ENCODE assay signal across 1 cellular context in genomic region chr7:74490546-74490945, GRCh38.
TF ChIP-seq lines count a peak whose summit lies in the region.

No MANE protein-coding gene starts in this region.

TF ChIP-seq in GM23338, 12 proteins besides CTCF, POLR2A, EP300 and RAD21 (continued from another document):
- TF ChIP-seq ZNF462 (CRISPR knock-in tag; IDR thresholded peaks at IDR 0.05) (no peak), STAT1 (IDR thresholded peaks at IDR 0.05; ENCODE audit: unreplicated experiment) (no peak), EZH2phosphoT487 (IDR thresholded peaks at IDR 0.05; ENCODE audit: unreplicated experiment) (no peak), JUNB (IDR thresholded peaks at IDR 0.05; ENCODE audit: unreplicated experiment) (no peak), ETS1 (IDR thresholded peaks at IDR 0.05) (no peak)
